Comparison of ENCODE assay signal across 8 cellular contexts in genomic region chr6:131063764-131064272, GRCh38. TPM values are rescaled to one million over a fixed set of nuclear protein-coding genes. Genes with fewer than 3 reads are reported as not detected.
A peak's percentile ranks its signal among the peaks of the same experiment; 100 is the strongest.
DNase-seq lines count a peak whose midpoint lies in the region; ATAC-seq and TF ChIP-seq lines count a peak whose summit lies in the region.

No MANE protein-coding gene starts in this region.

- H3K9ac ChIP-seq in GM23248 = peak overlapping the region; percentile 82

- H3K27me3 ChIP-seq in CD4-positive, alpha-beta T cell (ENCODE audit: control insufficient read depth, insufficient read depth, low read length) = no peaks in the 10 kb centered on the region
- H3K27me3 ChIP-seq in GM23248 (replicated peaks; ENCODE audit: insufficient read depth) = no peaks in the 10 kb centered on the region
- no peaks in the 10 kb centered on the region for H3K27me3 ChIP-seq in WERI-Rb-1 (ENCODE audit: insufficient read depth, low read depth, severe bottlenecking)
- H3K27me3 ChIP-seq in suprapubic skin = no peaks in the 10 kb centered on the region

- H3K9me3 ChIP-seq in CD4-positive, alpha-beta T cell (ENCODE audit: control insufficient read depth, low read length) = no peaks in the 10 kb centered on the region
- H3K9me3 ChIP-seq in GM23248 (ENCODE audit: low read depth) (no peaks in the 10 kb centered on the region), WERI-Rb-1 (ENCODE audit: severe bottlenecking) (no peaks in the 10 kb centered on the region), suprapubic skin (no peaks in the 10 kb centered on the region)

- DNase-seq in CD4-positive, alpha-beta T cell = no peak
- DNase-seq in GM23248 (peak; percentile 36), WERI-Rb-1 (no peak), suprapubic skin (ENCODE audit: low spot score in 2 of 2) (no peak), NCI-H2107 (lab: John Stamatoyannopoulos, UW) (no peak), DMS 273 (lab: John Stamatoyannopoulos, UW; ENCODE audit: unreplicated experiment) (no peak), HEK293T (ENCODE audit: extremely low spot score) (no peak)

- no peak for TF ChIP-seq EP300 in suprapubic skin (IDR thresholded peaks at IDR 0.05)

- H4K20me1 ChIP-seq in GM23248 (ENCODE audit: insufficient read depth) = no peaks in the 10 kb centered on the region

- no peak for TF ChIP-seq CTCF in CD4-positive, alpha-beta T cell (IDR thresholded peaks at IDR 0.05)
- no peak for TF ChIP-seq CTCF in WERI-Rb-1 (IDR thresholded peaks at IDR 0.05; ENCODE audit: low read depth, low read length)
- no peak for TF ChIP-seq CTCF in suprapubic skin (IDR thresholded peaks at IDR 0.05)

- peak overlapping the region; percentile 81 for H3K4me3 Mint-ChIP-seq in CD4-positive, alpha-beta T cell

- H3K4me1 Mint-ChIP-seq in CD4-positive, alpha-beta T cell (ENCODE audit: low read depth) = peaks cover 26% of the 10 kb centered on the region

- H3K4me3 ChIP-seq in GM23248 (peak overlapping the region; percentile 87), WERI-Rb-1 (ENCODE audit: low read depth, low read length) (peak overlapping the region; percentile 80), iPS-11a (ENCODE audit: low read depth, low read length) (peak overlapping the region; percentile 47), suprapubic skin (peak overlapping the region; percentile 88)

- POLR2A ChIA-PET in CD4-positive, alpha-beta T cell (lab: Charles Lee) = no interaction called here
- POLR2A ChIA-PET in HEK293T (lab: Yijun Ruan, JAX) = interaction anchor here (0.9 to 1.4 kb wide), 2 partner anchors 71 to 104 kb away, joined by 3 to 4 read pairs; no protein-coding TSS in a partner anchor

- H3K9me2 ChIP-seq in GM23248 (ENCODE audit: insufficient read depth) = no peaks in the 10 kb centered on the region

- no peaks in the 10 kb centered on the region for H3K36me3 ChIP-seq in GM23248 (ENCODE audit: low read depth)
- H3K36me3 ChIP-seq in WERI-Rb-1 = no peaks in the 10 kb centered on the region; the same call in 1 of the 2 replicates
- H3K36me3 ChIP-seq in suprapubic skin = no peaks in the 10 kb centered on the region

- H3K27me3 Mint-ChIP-seq in CD4-positive, alpha-beta T cell = no peaks in the 10 kb centered on the region

- no peaks in the 10 kb centered on the region for H3K9me3 Mint-ChIP-seq in CD4-positive, alpha-beta T cell

- peaks cover 26% of the 10 kb centered on the region for H3K4me1 ChIP-seq in GM23248 (ENCODE audit: insufficient read depth)
- H3K4me1 ChIP-seq in suprapubic skin = peaks cover 22% of the 10 kb centered on the region

- peaks cover 39% of the 10 kb centered on the region for H3F3A ChIP-seq in GM23248 (ENCODE audit: insufficient read depth)

- peaks cover 12% of the 10 kb centered on the region for H3K79me2 ChIP-seq in GM23248 (ENCODE audit: insufficient read depth)

- CTCF ChIA-PET in CD4-positive, alpha-beta T cell (lab: Charles Lee) = no interaction called here
- CTCF ChIA-PET in HEK293T (lab: Yijun Ruan, JAX) = no interaction called here

- in situ Hi-C loops in GM23248 (cut with MboI) = no loop called here

- no peak for TF ChIP-seq POLR2A in suprapubic skin (IDR thresholded peaks at IDR 0.05)

- peak overlapping the region; percentile 19 for H3K27ac Mint-ChIP-seq in CD4-positive, alpha-beta T cell

- H2AFZ ChIP-seq in GM23248 = peak overlapping the region; percentile 98

- no peaks in the 10 kb centered on the region for H3K36me3 Mint-ChIP-seq in CD4-positive, alpha-beta T cell (ENCODE audit: low read depth)

- WGBS in GM23248 (ENCODE audit: low coverage in 1 of 2, low lambda C conversion rate in 2 of 2, missing lambda C conversion rate in 2 of 2), 2 experiments = 19 to 20% methylated on average over 8 of the region's 8 CpGs
- 26% methylated on average over 8 of the region's 8 CpGs for WGBS in suprapubic skin

- intact Hi-C loops in CD4-positive, alpha-beta T cell (cut with DNase I, micrococcal nuclease) = loop anchor here in 1 of 2 experiments (5.0 kb wide), 2 partner anchors 53 to 563 kb away; partner anchors contain the start of gene MED23

- H3K27ac ChIP-seq in CD4-positive, alpha-beta T cell (ENCODE audit: low read depth, low read length) = no peak overlapping the region
- peak overlapping the region; percentile 83 for H3K27ac ChIP-seq in GM23248
- peak overlapping the region; percentile 79 for H3K27ac ChIP-seq in WERI-Rb-1
- H3K27ac ChIP-seq in suprapubic skin = peak overlapping the region; percentile 85

- H3K4me2 ChIP-seq in GM23248 (ENCODE audit: unreplicated experiment) = peak overlapping the region; percentile 95

- no peak for ATAC-seq in CD4-positive, alpha-beta T cell (ENCODE audit: poor library complexity)

TF ChIP-seq in HEK293T, 16 proteins besides CTCF, POLR2A, EP300 and RAD21:
- no peak for TF ChIP-seq ARNT (IDR thresholded peaks at IDR 0.05)
- TF ChIP-seq LEF1 (IDR thresholded peaks at IDR 0.05; ENCODE audit: borderline replicate concordance) = no peak
- TF ChIP-seq SP1 (IDR thresholded peaks at IDR 0.05) = no peak
- TF ChIP-seq L3MBTL2 (conservative IDR thresholded peaks at IDR 0.05) = no peak
- no peak for TF ChIP-seq ZNF384 (IDR thresholded peaks at IDR 0.05)

RNA-seq across cellular contexts. Expression of gene EPB41L2, which starts 0.8 kb away (rescaled TPM):
- 10 to 100 TPM in 1 of 2 experiments, 1 to 10 TPM in 1; 9.5 to 12.3 TPM for total RNA-seq in CD4-positive, alpha-beta T cell
- 23.2 and 31.9 TPM in 2 replicates for total RNA-seq in GM23248 (2014; rRNA removed; shearing (Covaris generic))
- 27.8 and 31.3 TPM in 2 replicates for polyA plus RNA-seq in GM23248 (2016; fragmentation: Nextera tagmentation; extraction: Ambion mirVana)
- 10 to 100 TPM; 11.4 to 26.8 (median 15.4) TPM for total RNA-seq in suprapubic skin
